Comparison of ENCODE assay signal across 22 cellular contexts in the genomic region with DNA sequence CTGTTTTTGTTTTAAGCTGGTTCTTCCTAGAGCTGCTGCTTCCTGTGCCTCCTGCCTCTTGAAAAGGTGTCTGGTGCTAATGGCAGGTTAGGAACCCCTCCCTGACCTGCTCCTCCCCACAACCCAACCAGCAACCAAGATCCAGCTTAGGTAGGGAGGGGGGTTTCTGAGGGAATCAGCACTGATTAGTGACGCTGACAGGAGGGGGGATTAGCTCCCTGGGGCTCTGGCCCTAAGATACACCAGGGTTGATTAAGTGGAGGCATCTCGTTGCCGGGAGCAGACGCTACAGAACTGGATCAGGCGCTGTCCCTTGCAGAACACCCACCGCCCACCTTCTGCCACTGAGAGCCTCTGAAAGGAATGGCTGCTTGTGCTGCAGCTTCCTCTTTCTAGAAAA. TPM values are rescaled to one million over a fixed set of nuclear protein-coding genes. Genes with fewer than 3 reads are reported as not detected.
"Had no signal": no experiment of that assay in that cellular context is flagged by ENCODE, and none has a peak within 500 bp of the region (broad histone marks: within the 10 kb centered on the region; RNA-seq: fewer than 3 reads in every experiment).

No MANE protein-coding gene starts in this region.

- ATAC-seq: natural killer cell; right cardiac atrium; stimulated activated naive B cell treated with anti-CD40 and anti-IgM and Interleukin-4, amounts not matched to agents 10 μg/mL and 1 μg/mL and 100 μg/mL, for 72 hours; T-helper 17 cell had no signal

- H3K4me3 ChIP-seq: suprapubic skin, tibial nerve had no signal

- H3K36me3 ChIP-seq: suprapubic skin, tibial nerve had no signal

- H3K27ac ChIP-seq: suprapubic skin, tibial nerve had no signal

- H3K4me1 Mint-ChIP-seq: activated CD4-positive, alpha-beta memory T cell treated with anti-CD3 and anti-CD28 coated beads, Interleukin-2, amount 10 ng/mL, durations not matched to agents 7 days and 5 days; activated CD4-positive, alpha-beta T cell treated with anti-CD3 and anti-CD28 coated beads, Interleukin-2, amount 10 ng/mL, durations not matched to agents 7 days and 5 days; natural killer cell; stimulated activated naive B cell treated with anti-CD40 and anti-IgM and Interleukin-4, amounts not matched to agents 10 μg/mL and 1 μg/mL and 100 μg/mL, for 72 hours; T-helper 17 cell had no signal

- H3K9me3 Mint-ChIP-seq: activated CD4-positive, alpha-beta memory T cell treated with anti-CD3 and anti-CD28 coated beads, Interleukin-2, amount 10 ng/mL, durations not matched to agents 7 days and 5 days; activated CD4-positive, alpha-beta T cell treated with anti-CD3 and anti-CD28 coated beads, Interleukin-2, amount 10 ng/mL, durations not matched to agents 7 days and 5 days; activated T-cell treated with anti-CD3 and anti-CD28 coated beads, Interleukin-2, amount 50 U/mL, for 24 hours; dendritic cell treated with granulocyte-macrophage colony-stimulating factor and Interleukin-4, amounts not matched to agents 40 ng/mL and 50 ng/mL, for 4 days; natural killer cell; stimulated activated naive B cell treated with anti-CD40 and anti-IgM and Interleukin-4, amounts not matched to agents 10 μg/mL and 1 μg/mL and 100 μg/mL, for 72 hours had no signal

- H3K4me3 Mint-ChIP-seq: activated CD4-positive, alpha-beta memory T cell treated with anti-CD3 and anti-CD28 coated beads, Interleukin-2, amount 10 ng/mL, durations not matched to agents 7 days and 5 days; activated CD4-positive, alpha-beta T cell treated with anti-CD3 and anti-CD28 coated beads, Interleukin-2, amount 10 ng/mL, durations not matched to agents 7 days and 5 days; activated T-cell treated with anti-CD3 and anti-CD28 coated beads, Interleukin-2, amount 50 U/mL, for 24 hours; dendritic cell treated with granulocyte-macrophage colony-stimulating factor and Interleukin-4, amounts not matched to agents 40 ng/mL and 50 ng/mL, for 4 days; natural killer cell; stimulated activated naive B cell treated with anti-CD40 and anti-IgM and Interleukin-4, amounts not matched to agents 10 μg/mL and 1 μg/mL and 100 μg/mL, for 72 hours; T-helper 17 cell had no signal

- DNase-seq: activated CD4-positive, alpha-beta memory T cell treated with anti-CD3 and anti-CD28 coated beads, Interleukin-2, amount 10 ng/mL, durations not matched to agents 7 days and 5 days; activated CD4-positive, alpha-beta T cell treated with anti-CD3 and anti-CD28 coated beads for 1 hour; activated CD4-positive, alpha-beta T cell treated with anti-CD3 and anti-CD28 coated beads, Interleukin-2, amount 10 ng/mL, durations not matched to agents 7 days and 5 days; activated CD8-positive, alpha-beta memory T cell treated with anti-CD3 and anti-CD28 coated beads, Interleukin-2, amount 50 U/mL, for 48 hours; activated gamma-delta T cell; activated naive CD4-positive, alpha-beta T cell treated with anti-CD3 and anti-CD28 coated beads, Interleukin-2, amount 50 U/mL, for 16 hours; activated T-cell treated with anti-CD3 and anti-CD28 coated beads, Interleukin-2, amount 50 U/mL, for 24 hours; amniotic stem cell; central memory CD4-positive, alpha-beta T cell; effector CD8-positive, alpha-beta T cell; glutamatergic neuron; natural killer cell; right cardiac atrium; stimulated activated CD4-positive, alpha-beta T cell treated with anti-CD3 and anti-CD28 coated beads, Interleukin-15, amount 100 ng/mL, for 24 hours; stimulated activated CD4-positive, alpha-beta T cell treated with anti-CD3 and anti-CD28 coated beads, Interleukin-2, amount 100 ng/mL, for 24 hours; stimulated activated naive B cell treated with anti-CD40 and anti-IgM and Interleukin-4, amounts not matched to agents 10 μg/mL and 1 μg/mL and 100 μg/mL, for 72 hours; T-helper 17 cell; T1000 had no signal

- H3K36me3 Mint-ChIP-seq: natural killer cell; stimulated activated naive B cell treated with anti-CD40 and anti-IgM and Interleukin-4, amounts not matched to agents 10 μg/mL and 1 μg/mL and 100 μg/mL, for 72 hours had no signal

- H3K9me3 ChIP-seq: suprapubic skin, tibial nerve had no signal

- H3K27me3 Mint-ChIP-seq: activated CD4-positive, alpha-beta memory T cell treated with anti-CD3 and anti-CD28 coated beads, Interleukin-2, amount 10 ng/mL, durations not matched to agents 7 days and 5 days; T-helper 17 cell had no signal

- H3K27ac Mint-ChIP-seq: activated CD4-positive, alpha-beta memory T cell treated with anti-CD3 and anti-CD28 coated beads, Interleukin-2, amount 10 ng/mL, durations not matched to agents 7 days and 5 days; activated CD4-positive, alpha-beta T cell treated with anti-CD3 and anti-CD28 coated beads, Interleukin-2, amount 10 ng/mL, durations not matched to agents 7 days and 5 days; activated T-cell treated with anti-CD3 and anti-CD28 coated beads, Interleukin-2, amount 50 U/mL, for 24 hours; dendritic cell treated with granulocyte-macrophage colony-stimulating factor and Interleukin-4, amounts not matched to agents 40 ng/mL and 50 ng/mL, for 4 days; natural killer cell; stimulated activated naive B cell treated with anti-CD40 and anti-IgM and Interleukin-4, amounts not matched to agents 10 μg/mL and 1 μg/mL and 100 μg/mL, for 72 hours; T-helper 17 cell had no signal

RNA-seq across cellular contexts. Expression of gene NTM, which starts 2.9 kb away (rescaled TPM):
- total RNA-seq: activated CD4-positive, alpha-beta memory T cell treated with anti-CD3 and anti-CD28 coated beads, Interleukin-2, amount 10 ng/mL, durations not matched to agents 7 days and 5 days; activated CD4-positive, alpha-beta T cell treated with anti-CD3 and anti-CD28 coated beads, Interleukin-2, amount 10 ng/mL, durations not matched to agents 7 days and 5 days; mononuclear cell; natural killer cell; T-helper 17 cell had no signal
